10 cellular contexts compared by ENCODE assay signal in genomic region chr2:30514134-30514860, GRCh38.
DNase-seq lines count a peak whose midpoint lies in the region; ATAC-seq and TF ChIP-seq lines count a peak whose summit lies in the region.
"Had no signal": no experiment of that assay in that cellular context is flagged by ENCODE, and none has a peak within 500 bp of the region (broad histone marks: within the 10 kb centered on the region; RNA-seq: fewer than 3 reads in every experiment).

No MANE protein-coding gene starts in this region.

- peak overlapping the region; percentile 20 to 78 (median 58) for H3K27ac ChIP-seq in heart right ventricle
- H3K27ac ChIP-seq: BLaER1 had no signal

- H3K4me1 ChIP-seq in heart right ventricle: peaks cover 11 to 61% (median 52%) of the 10 kb centered on the region in 9 donors

- DNase-seq in Right ventricle myocardium inferior (ENCODE audit: missing footprints) (no peak), cardiac septum (ENCODE audit: low spot score) (no peak), heart right ventricle (peak in 1 of 2 donors; percentile 77), NCI-H2227 treated with DMSO at 0.1 percent for 48 hours (lab: John Stamatoyannopoulos, UW) (no peak), H7 (no peak), DMS53 (lab: John Stamatoyannopoulos, UW) (no peak)
- DNase-seq: NCI-H1436 treated with DMSO at 0.1 percent for 48 hours had no signal

- ATAC-seq in Right ventricle myocardium inferior: peak; percentile 89
- peak; percentile 82 for ATAC-seq in SK-N-SH treated with all-trans-retinoic acid at 6 μM for 48 hours
- ATAC-seq in heart right ventricle: peak; percentile 65 to 93 (median 90)
- ATAC-seq in HG02981 (IDR thresholded peaks at IDR 0.05; ENCODE audit: unreplicated experiment): no peak

- no peaks in the 10 kb centered on the region for H3K27me3 ChIP-seq in heart right ventricle
- no peaks in the 10 kb centered on the region for H3K27me3 ChIP-seq in H7 (ENCODE audit: control insufficient read depth, insufficient read depth, low read length)
- H3K27me3 ChIP-seq: BLaER1 had no signal

- TF ChIP-seq CTCF in heart right ventricle (IDR thresholded peaks at IDR 0.05): no peak

- no peak overlapping the region for H3K4me3 ChIP-seq in heart right ventricle
- H3K4me3 ChIP-seq in H7 (ENCODE audit: insufficient read depth, low read depth, low read length): no peak overlapping the region
- H3K4me3 ChIP-seq: BLaER1 had no signal

- peaks cover 0 to 3% (median 0%) of the 10 kb centered on the region in 9 donors for H3K36me3 ChIP-seq in heart right ventricle
- no peaks in the 10 kb centered on the region for H3K36me3 ChIP-seq in H7 (replicated peaks; ENCODE audit: control insufficient read depth, insufficient read depth, low read length)

- intact Hi-C loops in Right ventricle myocardium inferior (cut with DNase I): loop anchor here (5.0 to 10.0 kb wide), 3 partner anchors 99 to 157 kb away; no protein-coding TSS in a partner anchor
- intact Hi-C loops in cardiac septum (cut with DNase I): loop anchor here (5.0 kb wide), 3 partner anchors 102 to 178 kb away; no protein-coding TSS in a partner anchor
- intact Hi-C loops in heart right ventricle (cut with DNase I): loop anchor here in 2 of 10 donors (5.0 kb wide), 2 partner anchors 162 to 282 kb away; partner anchors contain the start of gene LBH (in 1 of the 2)

- 35 to 41% methylated on average over 2 of the region's 2 CpGs for WGBS in heart right ventricle, 2 donors

- peaks cover 0 to 14% (median under 1%) of the 10 kb centered on the region in 11 donors for H3K9me3 ChIP-seq in heart right ventricle

TF ChIP-seq in SK-N-SH treated with all-trans-retinoic acid at 6 μM for 48 hours, 23 proteins besides CTCF, POLR2A, EP300 and RAD21:
- peak; percentile 31; the same call in 1 of the 2 replicates for TF ChIP-seq TCF4 (CRISPR knock-in tag; IDR thresholded peaks at IDR 0.05; ENCODE audit: borderline replicate concordance)
- peak; percentile 31; the same call in 1 of the 2 replicates for TF ChIP-seq ISL1 (CRISPR knock-in tag; IDR thresholded peaks at IDR 0.05)
- no peak for TF ChIP-seq BACH2 (CRISPR knock-in tag; IDR thresholded peaks at IDR 0.05; ENCODE audit: borderline replicate concordance)
- TF ChIP-seq RARB (CRISPR knock-in tag; IDR thresholded peaks at IDR 0.05): no peak
- TF ChIP-seq GLIS3 (CRISPR knock-in tag; IDR thresholded peaks at IDR 0.05): no peak
- TF ChIP-seq TOX (CRISPR knock-in tag; IDR thresholded peaks at IDR 0.05; ENCODE audit: borderline replicate concordance): no peak
- no peak for TF ChIP-seq ZNF8 (CRISPR knock-in tag; IDR thresholded peaks at IDR 0.05)
- TF ChIP-seq POU6F1 (CRISPR knock-in tag; IDR thresholded peaks at IDR 0.05; ENCODE audit: borderline replicate concordance, low read depth): no peak
- TF ChIP-seq ZFP3 (CRISPR knock-in tag; IDR thresholded peaks at IDR 0.05): no peak
- TF ChIP-seq, protein P1, sequence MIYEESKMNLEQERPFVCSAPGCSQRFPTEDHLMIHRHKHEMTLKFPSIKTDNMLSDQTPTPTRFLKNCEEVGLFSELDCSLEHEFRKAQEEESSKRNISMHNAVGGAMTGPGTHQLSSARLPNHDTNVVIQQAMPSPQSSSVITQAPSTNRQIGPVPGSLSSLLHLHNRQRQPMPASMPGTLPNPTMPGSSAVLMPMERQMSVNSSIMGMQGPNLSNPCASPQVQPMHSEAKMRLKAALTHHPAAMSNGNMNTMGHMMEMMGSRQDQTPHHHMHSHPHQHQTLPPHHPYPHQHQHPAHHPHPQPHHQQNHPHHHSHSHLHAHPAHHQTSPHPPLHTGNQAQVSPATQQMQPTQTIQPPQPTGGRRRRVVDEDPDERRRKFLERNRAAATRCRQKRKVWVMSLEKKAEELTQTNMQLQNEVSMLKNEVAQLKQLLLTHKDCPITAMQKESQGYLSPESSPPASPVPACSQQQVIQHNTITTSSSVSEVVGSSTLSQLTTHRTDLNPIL (CRISPR knock-in tag; IDR thresholded peaks at IDR 0.05; ENCODE audit: low read depth): no peak
- TF ChIP-seq ESRRG (CRISPR knock-in tag; IDR thresholded peaks at IDR 0.05): no peak
- no peak for TF ChIP-seq PPARA (CRISPR knock-in tag; IDR thresholded peaks at IDR 0.05; ENCODE audit: borderline replicate concordance)
- TF ChIP-seq OSR1 (CRISPR knock-in tag; IDR thresholded peaks at IDR 0.05): no peak
- TF ChIP-seq ZNF565 (CRISPR knock-in tag; conservative IDR thresholded peaks at IDR 0.05; ENCODE audit: low read depth): no peak
- TF ChIP-seq ARNTL (CRISPR knock-in tag; IDR thresholded peaks at IDR 0.05; ENCODE audit: borderline replicate concordance, low read depth): no peak
- no peak for TF ChIP-seq CSDC2 (CRISPR knock-in tag; IDR thresholded peaks at IDR 0.05)
- TF ChIP-seq ZFP30 (CRISPR knock-in tag; IDR thresholded peaks at IDR 0.05): no peak
- TF ChIP-seq TSHZ2 (CRISPR knock-in tag; IDR thresholded peaks at IDR 0.05): peak; percentile 29; the same call in 1 of the 2 replicates
- TF ChIP-seq, protein P2, sequence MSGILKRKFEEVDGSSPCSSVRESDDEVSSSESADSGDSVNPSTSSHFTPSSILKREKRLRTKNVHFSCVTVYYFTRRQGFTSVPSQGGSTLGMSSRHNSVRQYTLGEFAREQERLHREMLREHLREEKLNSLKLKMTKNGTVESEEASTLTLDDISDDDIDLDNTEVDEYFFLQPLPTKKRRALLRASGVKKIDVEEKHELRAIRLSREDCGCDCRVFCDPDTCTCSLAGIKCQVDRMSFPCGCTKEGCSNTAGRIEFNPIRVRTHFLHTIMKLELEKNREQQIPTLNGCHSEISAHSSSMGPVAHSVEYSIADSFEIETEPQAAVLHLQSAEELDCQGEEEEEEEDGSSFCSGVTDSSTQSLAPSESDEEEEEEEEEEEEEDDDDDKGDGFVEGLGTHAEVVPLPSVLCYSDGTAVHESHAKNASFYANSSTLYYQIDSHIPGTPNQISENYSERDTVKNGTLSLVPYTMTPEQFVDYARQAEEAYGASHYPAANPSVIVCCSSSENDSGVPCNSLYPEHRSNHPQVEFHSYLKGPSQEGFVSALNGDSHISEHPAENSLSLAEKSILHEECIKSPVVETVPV (CRISPR knock-in tag; IDR thresholded peaks at IDR 0.05): no peak
- no peak for TF ChIP-seq ZNF70 (CRISPR knock-in tag; IDR thresholded peaks at IDR 0.05)
- TF ChIP-seq, protein P3, sequence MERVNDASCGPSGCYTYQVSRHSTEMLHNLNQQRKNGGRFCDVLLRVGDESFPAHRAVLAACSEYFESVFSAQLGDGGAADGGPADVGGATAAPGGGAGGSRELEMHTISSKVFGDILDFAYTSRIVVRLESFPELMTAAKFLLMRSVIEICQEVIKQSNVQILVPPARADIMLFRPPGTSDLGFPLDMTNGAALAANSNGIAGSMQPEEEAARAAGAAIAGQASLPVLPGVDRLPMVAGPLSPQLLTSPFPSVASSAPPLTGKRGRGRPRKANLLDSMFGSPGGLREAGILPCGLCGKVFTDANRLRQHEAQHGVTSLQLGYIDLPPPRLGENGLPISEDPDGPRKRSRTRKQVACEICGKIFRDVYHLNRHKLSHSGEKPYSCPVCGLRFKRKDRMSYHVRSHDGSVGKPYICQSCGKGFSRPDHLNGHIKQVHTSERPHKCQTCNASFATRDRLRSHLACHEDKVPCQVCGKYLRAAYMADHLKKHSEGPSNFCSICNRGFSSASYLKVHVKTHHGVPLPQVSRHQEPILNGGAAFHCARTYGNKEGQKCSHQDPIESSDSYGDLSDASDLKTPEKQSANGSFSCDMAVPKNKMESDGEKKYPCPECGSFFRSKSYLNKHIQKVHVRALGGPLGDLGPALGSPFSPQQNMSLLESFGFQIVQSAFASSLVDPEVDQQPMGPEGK (CRISPR knock-in tag; IDR thresholded peaks at IDR 0.05; ENCODE audit: borderline replicate concordance): no peak
- TF ChIP-seq ZC3H10 (CRISPR knock-in tag; IDR thresholded peaks at IDR 0.05): no peak
- no peak for TF ChIP-seq SNAI2 (CRISPR knock-in tag; IDR thresholded peaks at IDR 0.05)
